In genomic region chr14:34012978-34013713, GRCh38 we compare ENCODE assay signal across 10 cellular contexts.
DNase-seq lines count a peak whose midpoint lies in the region; ATAC-seq and TF ChIP-seq lines count a peak whose summit lies in the region.
"Had no signal": no experiment of that assay in that cellular context is flagged by ENCODE, and none has a peak within 500 bp of the region (broad histone marks: within the 10 kb centered on the region; RNA-seq: fewer than 3 reads in every experiment).

No MANE protein-coding gene starts in this region.

- no peak overlapping the region for H3K27ac ChIP-seq in dorsolateral prefrontal cortex
- H3K27ac ChIP-seq: VCaP had no signal

- no peaks in the 10 kb centered on the region for H3K27me3 ChIP-seq in dorsolateral prefrontal cortex

- TF ChIP-seq CTCF in dorsolateral prefrontal cortex (IDR thresholded peaks at IDR 0.05 in 54 of 56, conservative IDR thresholded peaks at IDR 0.05 in 2 of 56; ENCODE audit: low read depth in 1 of 56, partially characterized antibody in 56 of 56) = no peak

- DNase-seq in KBM-7 = peak; percentile 86
- peak; percentile 35 for DNase-seq in globus pallidus (ENCODE audit: low spot score)
- no peak for DNase-seq in NCI-H1048 (lab: John Stamatoyannopoulos, UW)
- DNase-seq in cerebellar nuclear complex (lab: John Stamatoyannopoulos, UW) = no peak
- DNase-seq in NCI-H1092 treated with DMSO at 0.1 percent for 48 hours (lab: John Stamatoyannopoulos, UW) = no peak
- no peak for DNase-seq in dorsolateral prefrontal cortex

- intact Hi-C loops in dorsolateral prefrontal cortex (cut with DNase I) = no loop called here

- in situ Hi-C loops in KBM-7 (cut with MboI; ENCODE audit: low pct_unique_long_range_greater_than_20kb, low sequenced_read_pairs) = no loop called here

- ATAC-seq in GM18511 (IDR thresholded peaks at IDR 0.05; ENCODE audit: unreplicated experiment) (peak; percentile 83), GM21619 (IDR thresholded peaks at IDR 0.05; ENCODE audit: unreplicated experiment) (peak; percentile 71)

- H3K4me3 ChIP-seq in dorsolateral prefrontal cortex = no peak overlapping the region
- H3K4me3 ChIP-seq: skin epidermis had no signal

Comparison
In these comparisons a context has a peak if more than half of its experiments do, and no peak if none do; other contexts are left out.
1. DNase-seq: peak in KBM-7 (single experiment) and globus pallidus (single experiment); none in NCI-H1048 (single experiment), cerebellar nuclear complex (0 of 2), NCI-H1092 treated with DMSO at 0.1 percent for 48 hours (single experiment) and dorsolateral prefrontal cortex (0 of 10).